ENCODE assay signal across 26 cellular contexts in the genomic region with DNA sequence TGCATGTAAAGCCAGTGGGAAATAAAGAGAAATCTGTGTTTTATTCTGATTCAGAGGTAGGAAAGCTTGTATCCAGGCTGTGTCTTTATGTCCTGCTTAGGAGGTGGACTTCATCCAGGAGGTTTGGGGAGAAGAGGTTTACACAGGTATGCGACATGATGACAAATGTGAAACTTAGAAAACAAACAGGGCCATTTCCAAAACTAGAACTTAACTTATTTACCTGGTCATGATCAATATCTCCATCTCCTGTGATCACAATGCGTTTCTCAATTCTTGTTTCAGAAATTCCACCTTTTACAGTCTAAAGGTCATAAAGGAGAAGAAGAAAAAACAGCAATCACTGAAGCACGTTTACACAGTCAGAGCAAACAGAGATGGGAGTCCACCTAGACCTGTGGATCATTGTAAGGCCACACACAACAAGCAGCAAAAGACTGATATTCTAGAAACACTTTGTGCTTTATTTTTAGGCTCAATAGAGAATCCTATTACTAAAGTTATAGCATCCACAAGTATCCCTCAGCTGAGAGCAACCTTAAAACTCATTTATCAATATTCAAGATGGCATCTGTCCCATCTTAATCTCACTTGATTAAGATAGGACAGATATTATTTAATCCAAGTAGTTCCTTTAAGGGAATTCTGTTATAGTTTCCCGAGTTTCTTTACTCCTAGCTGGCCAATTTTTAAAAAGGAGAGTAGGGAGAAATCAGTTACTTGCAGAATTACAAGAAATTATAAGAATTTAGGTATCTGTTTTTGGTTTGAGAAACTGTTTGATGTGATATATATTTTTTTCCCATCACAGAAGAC. TPM values are rescaled to one million over a fixed set of nuclear protein-coding genes. Genes with fewer than 3 reads are reported as not detected.
"Had no signal": no experiment of that assay in that cellular context is flagged by ENCODE, and none has a peak within 500 bp of the region (broad histone marks: within the 10 kb centered on the region; RNA-seq: fewer than 3 reads in every experiment).

No MANE protein-coding gene starts in this region.

- H3K4me1 Mint-ChIP-seq: activated B cell treated with CpG ODN at 0.5 μM for 24 hours; activated CD4-positive, alpha-beta T cell treated with anti-CD3 and anti-CD28 coated beads, Interleukin-2, amount 10 ng/mL, durations not matched to agents 24 days and 14 days; activated CD8-positive, alpha-beta memory T cell treated with anti-CD3 and anti-CD28 coated beads, Interleukin-2, amount 10 ng/mL, durations not matched to agents 7 days and 5 days; brain; central memory CD8-positive, alpha-beta T cell had no signal

- H3K4me3 Mint-ChIP-seq: activated B cell treated with CpG ODN at 0.5 μM for 24 hours; activated CD4-positive, alpha-beta T cell treated with anti-CD3 and anti-CD28 coated beads, Interleukin-2, amount 10 ng/mL, durations not matched to agents 24 days and 14 days; activated CD8-positive, alpha-beta memory T cell treated with anti-CD3 and anti-CD28 coated beads, Interleukin-2, amount 10 ng/mL, durations not matched to agents 7 days and 5 days; activated naive CD4-positive, alpha-beta T cell treated with anti-CD3 and anti-CD28 coated beads for 36 hours; activated naive CD8-positive, alpha-beta T cell; activated T-cell treated with anti-CD3 and anti-CD28 coated beads, Interleukin-2, amount 50 U/mL, for 24 hours; activated T-helper 1 cell treated with anti-CD3 and anti-CD28 coated beads, Interleukin-12 subunit alpha, Interleukin-12 subunit beta, Interleukin-2, Interleukin-4 antibody, amounts not matched to agents 30 ng/mL and 10 ng/mL and 1 ng/mL, durations not matched to agents 14 hours and 24 hours and 36 hours; brain; central memory CD8-positive, alpha-beta T cell; T-helper 17 cell had no signal

- H3K36me3 Mint-ChIP-seq: activated CD8-positive, alpha-beta memory T cell treated with anti-CD3 and anti-CD28 coated beads, Interleukin-2, amount 10 ng/mL, durations not matched to agents 7 days and 5 days had no signal

- DNase-seq: activated B cell treated with CpG ODN at 0.5 μM for 24 hours; activated CD4-positive, alpha-beta T cell treated with anti-CD3 and anti-CD28 coated beads for 1 hour; activated CD4-positive, alpha-beta T cell treated with anti-CD3 and anti-CD28 coated beads, Interleukin-2, amount 50 U/mL, for 48 hours; activated CD8-positive, alpha-beta memory T cell treated with anti-CD3 and anti-CD28 coated beads, Interleukin-2, amount 10 ng/mL, durations not matched to agents 7 days and 5 days; activated effector memory CD4-positive, alpha-beta T cell treated with anti-CD3 and anti-CD28 coated beads, Interleukin-2, amount 50 U/mL, for 16 hours; activated naive CD4-positive, alpha-beta T cell treated with anti-CD3 and anti-CD28 coated beads for 36 hours; activated T-cell treated with anti-CD3 and anti-CD28 coated beads, Interleukin-2, amount 50 U/mL, for 24 hours; amygdala; NCI-H1092; NCI-H1694 treated with DMSO at 0.1 percent for 48 hours; NCI-H2029 treated with DMSO at 0.1 percent for 48 hours; NCI-H510A treated with DMSO at 0.1 percent for 48 hours; NCI-H69; PC-3; SHP77; T-helper 17 cell; T-helper 9 cell had no signal

- H3K9me3 Mint-ChIP-seq: activated B cell treated with CpG ODN at 0.5 μM for 24 hours; activated CD4-positive, alpha-beta T cell treated with anti-CD3 and anti-CD28 coated beads, Interleukin-2, amount 10 ng/mL, durations not matched to agents 24 days and 14 days; activated naive CD4-positive, alpha-beta T cell treated with anti-CD3 and anti-CD28 coated beads for 36 hours; activated T-cell treated with anti-CD3 and anti-CD28 coated beads, Interleukin-2, amount 50 U/mL, for 24 hours; activated T-helper 1 cell treated with anti-CD3 and anti-CD28 coated beads, Interleukin-12 subunit alpha, Interleukin-12 subunit beta, Interleukin-2, Interleukin-4 antibody, amounts not matched to agents 30 ng/mL and 10 ng/mL and 1 ng/mL, durations not matched to agents 14 hours and 24 hours and 36 hours; brain; central memory CD8-positive, alpha-beta T cell had no signal

- H3K27me3 Mint-ChIP-seq: activated B cell treated with CpG ODN at 0.5 μM for 24 hours; activated CD4-positive, alpha-beta T cell treated with anti-CD3 and anti-CD28 coated beads, Interleukin-2, amount 10 ng/mL, durations not matched to agents 24 days and 14 days; activated CD8-positive, alpha-beta memory T cell treated with anti-CD3 and anti-CD28 coated beads, Interleukin-2, amount 10 ng/mL, durations not matched to agents 7 days and 5 days; activated naive CD8-positive, alpha-beta T cell; activated T-cell treated with anti-CD3 and anti-CD28 coated beads, Interleukin-2, amount 50 U/mL, for 24 hours; T-helper 17 cell had no signal

- ATAC-seq: activated CD8-positive, alpha-beta memory T cell treated with anti-CD3 and anti-CD28 coated beads, Interleukin-2, amount 10 ng/mL, durations not matched to agents 7 days and 5 days; PC-3; T-helper 17 cell had no signal

- H3K27ac Mint-ChIP-seq: activated B cell treated with CpG ODN at 0.5 μM for 24 hours; activated CD4-positive, alpha-beta T cell treated with anti-CD3 and anti-CD28 coated beads, Interleukin-2, amount 10 ng/mL, durations not matched to agents 24 days and 14 days; activated CD8-positive, alpha-beta memory T cell treated with anti-CD3 and anti-CD28 coated beads, Interleukin-2, amount 10 ng/mL, durations not matched to agents 7 days and 5 days; activated naive CD4-positive, alpha-beta T cell treated with anti-CD3 and anti-CD28 coated beads for 36 hours; activated naive CD8-positive, alpha-beta T cell; activated T-cell treated with anti-CD3 and anti-CD28 coated beads, Interleukin-2, amount 50 U/mL, for 24 hours; activated T-helper 1 cell treated with anti-CD3 and anti-CD28 coated beads, Interleukin-12 subunit alpha, Interleukin-12 subunit beta, Interleukin-2, Interleukin-4 antibody, amounts not matched to agents 30 ng/mL and 10 ng/mL and 1 ng/mL, durations not matched to agents 14 hours and 24 hours and 36 hours; brain; T-helper 17 cell had no signal

- FAIRE-seq: astrocyte, RCC 7860 had no signal

RNA-seq across cellular contexts. Expression of a gene that starts 36.4 kb away (rescaled TPM):
- total RNA-seq: activated B cell treated with CpG ODN at 0.5 μM for 24 hours; activated CD4-positive, alpha-beta T cell treated with anti-CD3 and anti-CD28 coated beads, Interleukin-2, amount 10 ng/mL, durations not matched to agents 24 days and 14 days; activated CD8-positive, alpha-beta memory T cell treated with anti-CD3 and anti-CD28 coated beads, Interleukin-2, amount 10 ng/mL, durations not matched to agents 7 days and 5 days; activated naive CD4-positive, alpha-beta T cell treated with anti-CD3 and anti-CD28 coated beads for 36 hours; activated T-helper 1 cell treated with anti-CD3 and anti-CD28 coated beads, Interleukin-12 subunit alpha, Interleukin-12 subunit beta, Interleukin-2, Interleukin-4 antibody, amounts not matched to agents 30 ng/mL and 10 ng/mL and 1 ng/mL, durations not matched to agents 14 hours and 24 hours and 36 hours; astrocyte; MCF 10A; PC-3; SK-MEL-5; T-helper 17 cell had no signal
